1 cellular context compared by ENCODE assay signal in genomic region chr9:93250185-93250584, GRCh38.
A peak's percentile ranks its signal among the peaks of the same experiment; 100 is the strongest.
TF ChIP-seq lines count a peak whose summit lies in the region.

No MANE protein-coding gene starts in this region.

TF ChIP-seq in HepG2, 621 proteins besides CTCF, POLR2A, EP300 and RAD21:
- TF ChIP-seq MLXIP (CRISPR knock-in tag; IDR thresholded peaks at IDR 0.05; ENCODE audit: borderline replicate concordance) (no peak), NR2C2 (CRISPR knock-in tag; IDR thresholded peaks at IDR 0.05; ENCODE audit: borderline replicate concordance) (no peak), RBM22 (optimal IDR thresholded peaks at IDR 0.05; ENCODE audit: low read length) (peak; percentile 44), MNT (IDR thresholded peaks at IDR 0.05) (peak; percentile 76)
TF ChIP-seq in HepG2: peak in this region for 2.
